11 cellular contexts compared by ENCODE assay signal in the genomic region with DNA sequence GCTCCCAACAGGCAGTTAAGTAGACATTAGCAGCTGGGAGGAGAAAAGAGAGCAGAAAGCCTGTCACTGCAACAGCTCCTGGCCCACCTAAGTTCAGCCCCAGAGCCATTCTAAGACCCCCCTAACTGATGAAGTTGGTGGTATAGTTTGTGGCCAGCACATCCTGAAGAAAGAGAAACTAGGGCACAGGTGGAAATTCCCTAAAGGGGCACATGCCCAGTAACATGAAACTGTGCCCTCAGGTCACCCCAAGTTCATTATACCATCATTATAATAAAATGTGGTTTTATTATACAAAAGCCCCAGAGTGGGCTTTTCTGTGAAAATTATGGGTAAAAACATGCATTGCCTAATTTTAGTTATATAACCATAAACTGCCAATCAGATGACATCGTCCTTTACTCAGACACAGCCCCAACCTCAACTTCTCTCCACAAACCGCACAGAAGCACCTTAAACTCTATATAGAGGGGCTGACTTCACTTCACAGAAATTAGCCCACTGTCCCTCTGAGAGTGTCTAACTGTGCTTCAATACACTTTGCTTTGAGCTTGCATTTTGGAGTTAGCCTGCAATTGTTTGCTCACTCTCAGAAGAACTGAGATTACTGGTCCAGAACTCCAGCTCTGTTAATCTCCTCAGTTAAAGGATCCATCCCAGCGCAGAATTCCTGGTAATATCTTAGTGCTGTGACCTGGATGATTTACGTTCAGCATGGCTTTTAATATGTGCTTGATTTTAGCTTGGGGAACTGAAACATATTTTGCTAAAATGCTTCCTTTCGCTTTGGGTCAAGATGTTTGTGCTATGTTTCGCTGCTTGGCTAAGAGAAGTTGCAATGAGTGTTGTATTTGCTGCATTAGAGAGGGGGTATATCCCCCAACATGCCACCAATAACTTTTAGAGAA. TPM values are rescaled to one million over a fixed set of nuclear protein-coding genes. Genes with fewer than 3 reads are reported as not detected.
DNase-seq lines count a peak whose midpoint lies in the region; ATAC-seq and TF ChIP-seq lines count a peak whose summit lies in the region.
"Had no signal": no experiment of that assay in that cellular context is flagged by ENCODE, and none has a peak within 500 bp of the region (broad histone marks: within the 10 kb centered on the region; RNA-seq: fewer than 3 reads in every experiment).

No MANE protein-coding gene starts in this region.

- H3K27me3 ChIP-seq in BLaER1 treated with 17β-estradiol and CSF1 and Interleukin-3, amounts not matched to agents 10 nM and 100 nM = no peaks in the 10 kb centered on the region
- no peaks in the 10 kb centered on the region for H3K27me3 ChIP-seq in endodermal cell (ENCODE audit: control insufficient read depth, insufficient read depth, low read length, poor library complexity, severe bottlenecking)

- no peaks in the 10 kb centered on the region for H4K20me1 ChIP-seq in BLaER1 treated with 17β-estradiol and CSF1 and Interleukin-3, amounts not matched to agents 10 nM and 100 nM

- 92 to 100% methylated on average over 1 to 6 of the region's 6 CpGs for WGBS in endodermal cell (ENCODE audit: insufficient coverage in 1 of 2, insufficient read length in 1 of 2), 2 experiments

- peaks cover 67% of the 10 kb centered on the region for H3K4me1 Mint-ChIP-seq in endodermal cell
- H3K4me1 Mint-ChIP-seq in glutamatergic neuron (ENCODE audit: low read depth, unreplicated experiment) = no peaks in the 10 kb centered on the region

- peak overlapping the region; percentile 47 to 96 (median 84); a peak in 21 of 22 replicates for H3K27ac ChIP-seq in BLaER1 treated with 17β-estradiol and CSF1 and Interleukin-3, amounts not matched to agents 10 nM and 100 nM
- no peak overlapping the region for H3K27ac ChIP-seq in endodermal cell (ENCODE audit: low read depth, low read length)
- H3K27ac ChIP-seq: HL-60 had no signal

- H3K27ac Mint-ChIP-seq in endodermal cell (peak overlapping the region; percentile 65), glutamatergic neuron (ENCODE audit: unreplicated experiment) (no peak overlapping the region)

- no peaks in the 10 kb centered on the region for H3K36me3 ChIP-seq in BLaER1 treated with 17β-estradiol and CSF1 and Interleukin-3, amounts not matched to agents 10 nM and 100 nM
- H3K36me3 ChIP-seq in endodermal cell (ENCODE audit: control insufficient read depth, insufficient read depth, low read length) = no peaks in the 10 kb centered on the region

- TF ChIP-seq POLR2A in NB4 (IDR thresholded peaks at IDR 0.05; ENCODE audit: extremely low read depth, insufficient read length) = no peak

- H3K4me2 ChIP-seq in BLaER1 treated with 17β-estradiol and CSF1 and Interleukin-3, amounts not matched to agents 10 nM and 100 nM = peak overlapping the region; percentile 92 to 99 (median 97)

- H3K27me3 Mint-ChIP-seq in endodermal cell (ENCODE audit: insufficient read depth) (no peaks in the 10 kb centered on the region), glutamatergic neuron (ENCODE audit: unreplicated experiment) (peaks cover 6% of the 10 kb centered on the region)

- peak overlapping the region in 3 of 10 experiments; percentile 4 to 23 (median 12); a peak in 4 of 20 replicates for H3K4me3 ChIP-seq in BLaER1 treated with 17β-estradiol and CSF1 and Interleukin-3, amounts not matched to agents 10 nM and 100 nM
- no peak overlapping the region for H3K4me3 ChIP-seq in NB4 (ENCODE audit: low read depth, low read length)
- H3K4me3 ChIP-seq in endodermal cell (ENCODE audit: low read length) = no peak overlapping the region

- peaks cover 87 to 100% (median 98%) of the 10 kb centered on the region in 10 experiments for H3K4me1 ChIP-seq in BLaER1 treated with 17β-estradiol and CSF1 and Interleukin-3, amounts not matched to agents 10 nM and 100 nM
- peaks cover 20% of the 10 kb centered on the region for H3K4me1 ChIP-seq in endodermal cell (ENCODE audit: control insufficient read depth, insufficient read depth, low read length)

- H3K4me3 Mint-ChIP-seq in endodermal cell (no peak overlapping the region), glutamatergic neuron (ENCODE audit: unreplicated experiment) (no peak overlapping the region)
- H3K4me3 Mint-ChIP-seq: brain had no signal

- peak overlapping the region; percentile 29 to 90 (median 67); a peak in 20 of 22 replicates for H3K9ac ChIP-seq in BLaER1 treated with 17β-estradiol and CSF1 and Interleukin-3, amounts not matched to agents 10 nM and 100 nM
- no peak overlapping the region for H3K9ac ChIP-seq in endodermal cell (ENCODE audit: extremely low read depth, low read length, poor library complexity, severe bottlenecking)

- H3K9me3 Mint-ChIP-seq in endodermal cell = no peaks in the 10 kb centered on the region
- H3K9me3 Mint-ChIP-seq in glutamatergic neuron (ENCODE audit: unreplicated experiment) = no peaks in the 10 kb centered on the region
- H3K9me3 Mint-ChIP-seq: brain had no signal

- no peaks in the 10 kb centered on the region for H3K9me3 ChIP-seq in BLaER1 treated with 17β-estradiol and CSF1 and Interleukin-3, amounts not matched to agents 10 nM and 100 nM (replicated peaks in 1 of 11)
- peaks cover 2% of the 10 kb centered on the region for H3K9me3 ChIP-seq in endodermal cell (ENCODE audit: control insufficient read depth, low read length)

- peak; percentile 17 for DNase-seq in GM19238 (ENCODE audit: insufficient read length, low spot score)
- DNase-seq in NB4 (ENCODE audit: low read depth) = peak; percentile 23
- DNase-seq in endodermal cell = no peak
- no peak for DNase-seq in glutamatergic neuron
- DNase-seq in SW480 (ENCODE audit: low spot score) = no peak
- no peak for DNase-seq in NCI-H2081 treated with DMSO at 0.1 percent for 48 hours (lab: John Stamatoyannopoulos, UW)

- ATAC-seq in HG02840 (IDR thresholded peaks at IDR 0.05; ENCODE audit: low FRiP score, unreplicated experiment) = no peak

- TF ChIP-seq CTCF in NB4 (IDR thresholded peaks at IDR 0.05; ENCODE audit: low read depth, low read length) = no peak
- no peak for TF ChIP-seq CTCF in endodermal cell (conservative IDR thresholded peaks at IDR 0.05)
- no peak for TF ChIP-seq CTCF in glutamatergic neuron (IDR thresholded peaks at IDR 0.05; ENCODE audit: partially characterized antibody, unreplicated experiment)

- no peaks in the 10 kb centered on the region for H3K36me3 Mint-ChIP-seq in endodermal cell (ENCODE audit: low read depth)
- H3K36me3 Mint-ChIP-seq in glutamatergic neuron (ENCODE audit: unreplicated experiment) = no peaks in the 10 kb centered on the region
- H3K36me3 Mint-ChIP-seq: brain had no signal

RNA-seq across cellular contexts. Expression of a gene that starts 1.8 kb away (rescaled TPM):
- total RNA-seq in endodermal cell = 1 to 10 TPM in 1 of 2 donors, under 1 TPM in 1; 0.46 to 1.1 TPM
- polyA plus RNA-seq in endodermal cell (2013, experiment 1 of 2) = 0.36 TPM
- 0.46 TPM for polyA plus RNA-seq in endodermal cell (2013, experiment 2 of 2)
- total RNA-seq in glutamatergic neuron (ENCODE audit: unreplicated experiment) = not detected

RNA-seq across cellular contexts. Expression of a gene that starts 39.2 kb away (rescaled TPM):
- not detected for total RNA-seq in endodermal cell
- 0.07 TPM for polyA plus RNA-seq in endodermal cell (2013, experiment 1 of 2)
- polyA plus RNA-seq in endodermal cell (2013, experiment 2 of 2) = 0.17 TPM
- total RNA-seq in glutamatergic neuron (ENCODE audit: unreplicated experiment) = not detected
- total RNA-seq: RPMI7951 had no signal

Comparison
In these comparisons a context has a peak if more than half of its experiments do, and no peak if none do; other contexts are left out.
1. DNase-seq: peak in GM19238 (single experiment) and NB4 (single experiment); none in endodermal cell (single experiment), glutamatergic neuron (single experiment), SW480 (single experiment) and NCI-H2081 treated with DMSO at 0.1 percent for 48 hours (single experiment).